ENCODE assay signal across 8 cellular contexts in genomic region chr11:62881579-62882427, GRCh38. TPM values are rescaled to one million over a fixed set of nuclear protein-coding genes. Genes with fewer than 3 reads are reported as not detected.
DNase-seq lines count a peak whose midpoint lies in the region; ATAC-seq and TF ChIP-seq lines count a peak whose summit lies in the region.

No MANE protein-coding gene starts in this region.

- CTCF ChIA-PET in activated CD4-positive, alpha-beta T cell treated with anti-CD3 and anti-CD28 coated beads for 36 hours (lab: Charles Lee), result interaction anchor here (0.6 to 2.6 kb wide), 16 partner anchors 8 to 457 kb away, joined by 3 to 17 read pairs (median 4); partner anchors contain the start of genes EEF1G, LBHD1, TAF6L and TMEM179B

- H3K4me1 Mint-ChIP-seq in activated CD4-positive, alpha-beta T cell treated with anti-CD3 and anti-CD28 coated beads for 36 hours, result peaks cover 48% of the 10 kb centered on the region

- no peak for TF ChIP-seq CTCF in liver (IDR thresholded peaks at IDR 0.05; ENCODE audit: low read depth, low read length, missing input control)

- peak overlapping the region; percentile 99 for H3K4me3 Mint-ChIP-seq in activated CD4-positive, alpha-beta T cell treated with anti-CD3 and anti-CD28 coated beads for 36 hours

- POLR2A ChIA-PET in activated CD4-positive, alpha-beta T cell treated with anti-CD3 and anti-CD28 coated beads for 36 hours (lab: Charles Lee), result interaction anchor here (0.6 to 6.1 kb wide), 21 partner anchors 8 to 330 kb away, joined by 3 to 71 read pairs (median 5); partner anchors contain the start of genes C11orf98, EEF1G, HNRNPUL2 and MTA2

- in situ Hi-C loops in ACHN (cut with HindIII; ENCODE audit: low pct_ligation_motif_present, low pct_unique_long_range_greater_than_20kb, low sequenced_read_pairs), result no loop called here

- H3K9me3 ChIP-seq in liver (ENCODE audit: control insufficient read depth in 4 of 4, low read length in 3 of 4), result no peaks in the 10 kb centered on the region

- peak overlapping the region; percentile 100 for H3K27ac Mint-ChIP-seq in activated CD4-positive, alpha-beta T cell treated with anti-CD3 and anti-CD28 coated beads for 36 hours

- peak overlapping the region; percentile 86 to 99 (median 88) for H3K4me3 ChIP-seq in liver (ENCODE audit: low read depth in 1 of 3, low read length in 3 of 3)

- H3K27me3 Mint-ChIP-seq in activated CD4-positive, alpha-beta T cell treated with anti-CD3 and anti-CD28 coated beads for 36 hours, result no peaks in the 10 kb centered on the region

- H3K9ac ChIP-seq in liver (ENCODE audit: low read depth in 1 of 2, low read length in 2 of 2), result peak overlapping the region; percentile 97 to 98

- DNase-seq in ACHN (peak; percentile 94), NCI-H226 (peak; percentile 95)
- DNase-seq in activated CD4-positive, alpha-beta T cell treated with anti-CD3 and anti-CD28 coated beads for 36 hours, result peak; percentile 98
- peak; percentile 93 for DNase-seq in stimulated activated CD4-positive, alpha-beta T cell treated with anti-CD3 and anti-CD28 coated beads, Interleukin-4, amount 100 ng/mL, for 1 hour

- TF ChIP-seq RAD21 in liver (IDR thresholded peaks at IDR 0.05), result no peak

- peak; percentile 41 for ATAC-seq in HG03064 (IDR thresholded peaks at IDR 0.05; ENCODE audit: low read depth, unreplicated experiment)
- peak; percentile 65 for ATAC-seq in activated CD4-positive, alpha-beta T cell treated with anti-CD3 and anti-CD28 coated beads for 36 hours

- intact Hi-C loops in activated CD4-positive, alpha-beta T cell treated with anti-CD3 and anti-CD28 coated beads for 36 hours (cut with DNase I, micrococcal nuclease), result loop anchor here (1.0 to 10.0 kb wide), 19 partner anchors 26 to 1423 kb away; partner anchors contain the start of genes HNRNPUL2 (in 2 of the 2), NXF1 (in 2 of the 2), ATL3 (in 1 of the 2) and CATSPERZ (in 1 of the 2)

- peak overlapping the region; percentile 99 for H3K27ac ChIP-seq in cingulate gyrus (ENCODE audit: low read depth, low read length)
- peak overlapping the region; percentile 95 to 96 for H3K27ac ChIP-seq in liver (ENCODE audit: low read depth in 1 of 2, low read length in 2 of 2)

- H3K4me1 ChIP-seq in liver (ENCODE audit: control insufficient read depth in 4 of 4, insufficient read depth in 4 of 4, low read length in 3 of 4), result peaks cover 0 to 33% (median 29%) of the 10 kb centered on the region in 4 donors

- H3K27me3 ChIP-seq in liver (ENCODE audit: control insufficient read depth in 4 of 4, insufficient read depth in 4 of 4, low read length in 3 of 4), result no peaks in the 10 kb centered on the region

- H3K36me3 Mint-ChIP-seq in activated CD4-positive, alpha-beta T cell treated with anti-CD3 and anti-CD28 coated beads for 36 hours (ENCODE audit: low read depth), result peaks cover 82% of the 10 kb centered on the region

- H3K9me3 Mint-ChIP-seq in activated CD4-positive, alpha-beta T cell treated with anti-CD3 and anti-CD28 coated beads for 36 hours (ENCODE audit: low read depth), result no peaks in the 10 kb centered on the region

- peaks cover 8 to 40% (median 35%) of the 10 kb centered on the region in 4 donors for H3K36me3 ChIP-seq in liver (ENCODE audit: control insufficient read depth in 4 of 4, insufficient read depth in 3 of 4, low read depth in 1 of 4, low read length in 3 of 4)

- peak; percentile 40 for TF ChIP-seq POLR2A in GM18526 (IDR thresholded peaks at IDR 0.05; ENCODE audit: extremely low read depth, insufficient read length)

- 8% methylated on average over 21 of the region's 21 CpGs for WGBS in liver

TF ChIP-seq in liver, 16 proteins besides CTCF, POLR2A, EP300 and RAD21:
- TF ChIP-seq, protein P1, sequence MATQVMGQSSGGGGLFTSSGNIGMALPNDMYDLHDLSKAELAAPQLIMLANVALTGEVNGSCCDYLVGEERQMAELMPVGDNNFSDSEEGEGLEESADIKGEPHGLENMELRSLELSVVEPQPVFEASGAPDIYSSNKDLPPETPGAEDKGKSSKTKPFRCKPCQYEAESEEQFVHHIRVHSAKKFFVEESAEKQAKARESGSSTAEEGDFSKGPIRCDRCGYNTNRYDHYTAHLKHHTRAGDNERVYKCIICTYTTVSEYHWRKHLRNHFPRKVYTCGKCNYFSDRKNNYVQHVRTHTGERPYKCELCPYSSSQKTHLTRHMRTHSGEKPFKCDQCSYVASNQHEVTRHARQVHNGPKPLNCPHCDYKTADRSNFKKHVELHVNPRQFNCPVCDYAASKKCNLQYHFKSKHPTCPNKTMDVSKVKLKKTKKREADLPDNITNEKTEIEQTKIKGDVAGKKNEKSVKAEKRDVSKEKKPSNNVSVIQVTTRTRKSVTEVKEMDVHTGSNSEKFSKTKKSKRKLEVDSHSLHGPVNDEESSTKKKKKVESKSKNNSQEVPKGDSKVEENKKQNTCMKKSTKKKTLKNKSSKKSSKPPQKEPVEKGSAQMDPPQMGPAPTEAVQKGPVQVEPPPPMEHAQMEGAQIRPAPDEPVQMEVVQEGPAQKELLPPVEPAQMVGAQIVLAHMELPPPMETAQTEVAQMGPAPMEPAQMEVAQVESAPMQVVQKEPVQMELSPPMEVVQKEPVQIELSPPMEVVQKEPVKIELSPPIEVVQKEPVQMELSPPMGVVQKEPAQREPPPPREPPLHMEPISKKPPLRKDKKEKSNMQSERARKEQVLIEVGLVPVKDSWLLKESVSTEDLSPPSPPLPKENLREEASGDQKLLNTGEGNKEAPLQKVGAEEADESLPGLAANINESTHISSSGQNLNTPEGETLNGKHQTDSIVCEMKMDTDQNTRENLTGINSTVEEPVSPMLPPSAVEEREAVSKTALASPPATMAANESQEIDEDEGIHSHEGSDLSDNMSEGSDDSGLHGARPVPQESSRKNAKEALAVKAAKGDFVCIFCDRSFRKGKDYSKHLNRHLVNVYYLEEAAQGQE (IDR thresholded peaks at IDR 0.05), result no peak
- TF ChIP-seq, protein P2, sequence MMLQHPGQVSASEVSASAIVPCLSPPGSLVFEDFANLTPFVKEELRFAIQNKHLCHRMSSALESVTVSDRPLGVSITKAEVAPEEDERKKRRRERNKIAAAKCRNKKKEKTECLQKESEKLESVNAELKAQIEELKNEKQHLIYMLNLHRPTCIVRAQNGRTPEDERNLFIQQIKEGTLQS (IDR thresholded peaks at IDR 0.05), result no peak
- peak; percentile 44 to 89 for TF ChIP-seq JUND (IDR thresholded peaks at IDR 0.05)
- no peak for TF ChIP-seq GABPA (IDR thresholded peaks at IDR 0.05 in 1 of 2, conservative IDR thresholded peaks at IDR 0.05 in 1 of 2)
- no peak for TF ChIP-seq MAX (IDR thresholded peaks at IDR 0.05)
- TF ChIP-seq ZBTB33 (IDR thresholded peaks at IDR 0.05), result no peak

RNA-seq across cellular contexts. Expression of gene SLC3A2, which starts 1.1 kb away (rescaled TPM):
- total RNA-seq in activated CD4-positive, alpha-beta T cell treated with anti-CD3 and anti-CD28 coated beads for 36 hours, result 100 to 1,000 TPM; 401 to 402 TPM
- total RNA-seq in liver, result 10 to 100 TPM; 48.1 to 59.5 TPM
- 10 to 100 TPM; 34.3 to 53.9 TPM for polyA plus RNA-seq in liver

RNA-seq across cellular contexts. Expression of gene CHRM1, which starts 39.4 kb away (rescaled TPM):
- not detected for total RNA-seq in activated CD4-positive, alpha-beta T cell treated with anti-CD3 and anti-CD28 coated beads for 36 hours
- total RNA-seq in liver, result not detected
- polyA plus RNA-seq in liver, result not detected

RNA-seq across cellular contexts. Expression of gene WDR74, which starts 42.4 kb away (rescaled TPM):
- total RNA-seq in activated CD4-positive, alpha-beta T cell treated with anti-CD3 and anti-CD28 coated beads for 36 hours, result 10 to 100 TPM; 83.1 to 93.1 TPM
- 10 to 100 TPM; 17.1 to 21.5 TPM for total RNA-seq in liver
- polyA plus RNA-seq in liver, result 10 to 100 TPM; 19.6 to 22.5 TPM

RNA-seq across cellular contexts. Expression of gene TEX54, which starts 49.2 kb away (rescaled TPM):
- total RNA-seq in activated CD4-positive, alpha-beta T cell treated with anti-CD3 and anti-CD28 coated beads for 36 hours, result under 1 TPM in 1 of 2 experiments, not detected in 1; 0.42 TPM
- not detected for total RNA-seq in liver
- polyA plus RNA-seq in liver, result 1 to 10 TPM in 1 of 2 donors, not detected in 1; 1.6 TPM

RNA-seq across cellular contexts. Expression of gene STX5, which starts 50.0 kb away (rescaled TPM):
- 10 to 100 TPM; 19.3 to 21.8 TPM for total RNA-seq in activated CD4-positive, alpha-beta T cell treated with anti-CD3 and anti-CD28 coated beads for 36 hours
- 10 to 100 TPM; 22.4 to 34.1 TPM for total RNA-seq in liver
- 10 to 100 TPM; 13.6 to 29.8 TPM for polyA plus RNA-seq in liver

Comparison
In these comparisons a context has a peak if more than half of its experiments do, and no peak if none do; other contexts are left out.
1. Peak in every context shown above with its lines: DNase-seq, ATAC-seq, H3K4me3 ChIP-seq and H3K27ac ChIP-seq.
2. RNA of gene SLC3A2, which starts 1.1 kb away (total RNA-seq): 401 to 402 TPM in activated CD4-positive, alpha-beta T cell treated with anti-CD3 and anti-CD28 coated beads for 36 hours; 48.1 to 59.5 TPM in liver; every median in the first group is over 4 times any median in the second.